Comparison of ENCODE assay signal across 26 cellular contexts in genomic region chr2:119836455-119837142, GRCh38.
"Had no signal": no experiment of that assay in that cellular context is flagged by ENCODE, and none has a peak within 500 bp of the region (broad histone marks: within the 10 kb centered on the region; RNA-seq: fewer than 3 reads in every experiment).

No MANE protein-coding gene starts in this region.

- H3K9me3 ChIP-seq: breast epithelium, esophagus squamous epithelium, heart right ventricle, left lung, mucosa of descending colon, pancreas, psoas muscle, sigmoid colon, thoracic aorta, vagina had no signal

- H3K27ac ChIP-seq: breast epithelium, esophagus squamous epithelium, heart right ventricle, left lung, pancreas, psoas muscle, sigmoid colon, thoracic aorta, vagina had no signal

- H3K27me3 ChIP-seq: breast epithelium, esophagus squamous epithelium, heart right ventricle, left lung, pancreas, sigmoid colon, vagina had no signal

- H3K36me3 ChIP-seq: breast epithelium, esophagus squamous epithelium, heart right ventricle, left lung, pancreas, sigmoid colon, thoracic aorta, vagina had no signal

- H3K4me3 ChIP-seq: breast epithelium, esophagus squamous epithelium, heart right ventricle, left lung, lung, mucosa of descending colon, pancreas, psoas muscle, sigmoid colon, thoracic aorta, vagina had no signal

- ATAC-seq: activated CD4-positive, CD25-positive, alpha-beta regulatory T cell treated with anti-CD3 and anti-CD28 coated beads, Interleukin-2, amount 50 U/mL, for 24 hours; activated naive CD8-positive, alpha-beta T cell treated with anti-CD3 and anti-CD28 coated beads, Interleukin-2, amount 50 U/mL, for 24 hours; left lung; natural killer cell treated with Interleukin-12 subunit alpha and Interleukin-12 subunit beta and Interleukin-15 and Interleukin-18, amount 100 ng/mL, for 72 hours; pancreas; stimulated activated effector memory CD8-positive, alpha-beta T cell treated with anti-CD3 and anti-CD28 coated beads, Interleukin-12 subunit alpha, Interleukin-12 subunit beta, amount 100 ng/mL, for 72 hours had no signal

- DNase-seq: activated CD4-positive, alpha-beta memory T cell treated with anti-CD3 and anti-CD28 coated beads, Interleukin-2, amount 10 ng/mL, durations not matched to agents 7 days and 5 days; activated CD4-positive, alpha-beta T cell treated with anti-CD3 and anti-CD28 coated beads for 48 hours; activated naive CD8-positive, alpha-beta T cell treated with anti-CD3 and anti-CD28 coated beads, Interleukin-2, amount 50 U/mL, for 24 hours; activated T-cell treated with anti-CD3 and anti-CD28 coated beads, Interleukin-2, amount 50 U/mL, for 48 hours; amygdala; dermis blood vessel endothelial cell; effector CD4-positive, alpha-beta T cell; esophagus squamous epithelium; foreskin melanocyte; heart right ventricle; kidney glomerular epithelial cell; left lung; sigmoid colon; stimulated activated CD4-positive, alpha-beta T cell treated with anti-CD3 and anti-CD28 coated beads, Interleukin-4, amount 100 ng/mL, for 24 hours; T-helper 9 cell; trophoblast cell had no signal
